In genomic region chr18:26226229-26227050, GRCh38 we compare ENCODE assay signal across 1 cellular context.
TF ChIP-seq lines count a peak whose summit lies in the region.

TAF4B (plus strand) TSS chr18:26226445; CDS start chr18:26226934, 489 bp downstream.

TF ChIP-seq in GM12878, 131 proteins besides CTCF, POLR2A, EP300 and RAD21 (continued from another document and continues in another):
- TF ChIP-seq E2F8 (IDR thresholded peaks at IDR 0.05; ENCODE audit: low read depth, partially characterized antibody) (no peak), NBN (IDR thresholded peaks at IDR 0.05) (peak; percentile 99), CREB1 (IDR thresholded peaks at IDR 0.05; ENCODE audit: low read depth) (peak; percentile 89), POLR2AphosphoS5 (IDR thresholded peaks at IDR 0.05; ENCODE audit: low read length) (peak; percentile 85), MEF2A (IDR thresholded peaks at IDR 0.05; ENCODE audit: insufficient read depth, low read depth, low read length) (0 out of 2 replicates have a peak, but pooled peaks have one; percentile 7), BMI1 (IDR thresholded peaks at IDR 0.05; ENCODE audit: borderline replicate concordance) (no peak), E2F4 (IDR thresholded peaks at IDR 0.05; ENCODE audit: low read depth, low read length) (peak; percentile 77), ZBTB40 (IDR thresholded peaks at IDR 0.05; ENCODE audit: borderline replicate concordance) (no peak), NR2F1 (conservative IDR thresholded peaks at IDR 0.05) (peak; percentile 84), CBX5 (IDR thresholded peaks at IDR 0.05; ENCODE audit: low read depth) (no peak), ZNF622 (IDR thresholded peaks at IDR 0.05) (no peak), BCL11A (IDR thresholded peaks at IDR 0.05; ENCODE audit: low read depth, low read length) (no peak), KLF5 (IDR thresholded peaks at IDR 0.05; ENCODE audit: partially characterized antibody) (peak; percentile 4), FOS (IDR thresholded peaks at IDR 0.05; ENCODE audit: borderline replicate concordance, extremely low read depth, insufficient read length) (no peak), EED (IDR thresholded peaks at IDR 0.05; ENCODE audit: low read depth) (0 out of 2 replicates have a peak, but pooled peaks have one; percentile 50), SIX5 (IDR thresholded peaks at IDR 0.05; ENCODE audit: low read depth, low read length, severe bottlenecking) (no peak), NFIC (IDR thresholded peaks at IDR 0.05; ENCODE audit: low read depth, low read length) (no peak), NFYA (IDR thresholded peaks at IDR 0.05; ENCODE audit: borderline replicate concordance, low read depth, low read length) (no peak), RELB (IDR thresholded peaks at IDR 0.05; ENCODE audit: low read depth) (peak; percentile 75), TBL1XR1 (IDR thresholded peaks at IDR 0.05; ENCODE audit: low read depth, low read length) (no peak; the same call in 1 of the 2 replicates), SMAD5 (IDR thresholded peaks at IDR 0.05; ENCODE audit: low read depth) (0 out of 2 replicates have a peak, but pooled peaks have one; percentile 39), RUNX3 (IDR thresholded peaks at IDR 0.05; ENCODE audit: low read length) (0 out of 2 replicates have a peak, but pooled peaks have one; percentile 6), LARP7 (IDR thresholded peaks at IDR 0.05) (peak; percentile 73; the same call in 1 of the 2 replicates), SP1 (IDR thresholded peaks at IDR 0.05; ENCODE audit: low read depth, low read length) (peak; percentile 43), TCF12 (IDR thresholded peaks at IDR 0.05; ENCODE audit: low read depth, low read length) (peak; percentile 47; the same call in 1 of the 2 replicates), TAF1 (IDR thresholded peaks at IDR 0.05; ENCODE audit: borderline replicate concordance, low read depth, low read length) (peak; percentile 62; the same call in 1 of the 2 replicates), RAD51 (IDR thresholded peaks at IDR 0.05) (peak; percentile 85), SPI1 (IDR thresholded peaks at IDR 0.05; ENCODE audit: borderline replicate concordance, insufficient read depth, low read depth, low read length) (peak; percentile 4; the same call in 1 of the 2 replicates), MYC (IDR thresholded peaks at IDR 0.05; ENCODE audit: insufficient read depth, insufficient read length, insufficient replicate concordance, low read length, severe bottlenecking) (peak; percentile 85), PAX8 (IDR thresholded peaks at IDR 0.05) (no peak), PAX5 (IDR thresholded peaks at IDR 0.05; ENCODE audit: borderline replicate concordance, low read depth, low read length) (0 out of 2 replicates have a peak, but pooled peaks have one; percentile 33), USF1 (IDR thresholded peaks at IDR 0.05; ENCODE audit: borderline replicate concordance, extremely low read length, insufficient read depth, low read depth, low read length) (peak; percentile 65), CREM (IDR thresholded peaks at IDR 0.05; ENCODE audit: low read depth) (peak; percentile 94), PBX3 (IDR thresholded peaks at IDR 0.05; ENCODE audit: insufficient replicate concordance, low read depth, low read length) (no peak), GATAD2B (conservative IDR thresholded peaks at IDR 0.05; ENCODE audit: low read depth) (peak; percentile 80), BCL3 (IDR thresholded peaks at IDR 0.05; ENCODE audit: borderline replicate concordance, insufficient read depth, low read depth, low read length, poor library complexity, severe bottlenecking) (no peak), RELA (IDR thresholded peaks at IDR 0.05; ENCODE audit: borderline replicate concordance, partially characterized antibody) (peak; percentile 85), YY1 (IDR thresholded peaks at IDR 0.05; ENCODE audit: low read depth, low read length) (peak; percentile 90), BACH1 (IDR thresholded peaks at IDR 0.05; ENCODE audit: borderline replicate concordance) (peak; percentile 90), SKIL (IDR thresholded peaks at IDR 0.05; ENCODE audit: low read depth, poor library complexity, severe bottlenecking) (no peak), MLLT1 (IDR thresholded peaks at IDR 0.05) (0 out of 2 replicates have a peak, but pooled peaks have one; percentile 38), SIN3A (IDR thresholded peaks at IDR 0.05; ENCODE audit: low read depth, low read length) (peak; percentile 95), POLR2AphosphoS2 (IDR thresholded peaks at IDR 0.05; ENCODE audit: low read depth, low read length) (peak; percentile 37; the same call in 1 of the 2 replicates), IRF3 (IDR thresholded peaks at IDR 0.05) (no peak), NFXL1 (IDR thresholded peaks at IDR 0.05; ENCODE audit: borderline replicate concordance) (no peak)
